ENCODE assay signal across 18 cellular contexts in the genomic region with DNA sequence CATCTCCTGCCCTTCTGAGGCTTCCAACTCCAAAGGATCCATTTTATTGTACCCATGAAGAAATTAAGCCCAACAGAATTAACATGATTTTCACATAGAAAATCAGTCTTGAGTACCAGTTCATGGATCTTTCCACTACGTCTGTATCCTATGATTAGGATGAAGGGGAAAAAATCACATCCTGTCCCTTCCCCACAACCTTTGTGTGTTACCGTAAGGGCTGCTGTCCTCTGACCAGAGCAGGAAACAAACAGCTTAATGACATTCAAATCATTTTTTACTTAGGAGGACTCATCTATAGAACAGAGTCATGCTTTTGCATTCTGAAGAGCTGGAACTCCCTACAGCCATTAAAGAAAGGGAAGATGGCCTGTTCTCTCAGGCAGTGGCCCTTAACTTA.
DNase-seq lines count a peak whose midpoint lies in the region; ATAC-seq and TF ChIP-seq lines count a peak whose summit lies in the region.
"Had no signal": no experiment of that assay in that cellular context is flagged by ENCODE, and none has a peak within 500 bp of the region (broad histone marks: within the 10 kb centered on the region; RNA-seq: fewer than 3 reads in every experiment).

No MANE protein-coding gene starts in this region.

- no peak overlapping the region for H3K4me3 Mint-ChIP-seq in mesothelial cell of epicardium
- H3K4me3 Mint-ChIP-seq: CD14-positive monocyte; CD4-positive, alpha-beta memory T cell; IgD-negative memory B cell had no signal

- peaks cover 37% of the 10 kb centered on the region for H3K4me1 Mint-ChIP-seq in mesothelial cell of epicardium
- H3K4me1 Mint-ChIP-seq: CD14-positive monocyte; CD4-positive, alpha-beta memory T cell; IgD-negative memory B cell had no signal

- TF ChIP-seq CTCF in mesothelial cell of epicardium (IDR thresholded peaks at IDR 0.05; ENCODE audit: unreplicated experiment), result no peak

- ATAC-seq in HG02970 (IDR thresholded peaks at IDR 0.05; ENCODE audit: low FRiP score, unreplicated experiment) (no peak), HG02870 (IDR thresholded peaks at IDR 0.05; ENCODE audit: unreplicated experiment) (no peak)
- ATAC-seq: GM12878, HepG2 had no signal

- peak overlapping the region; percentile 68 for H3K27ac Mint-ChIP-seq in mesothelial cell of epicardium
- H3K27ac Mint-ChIP-seq: CD4-positive, alpha-beta memory T cell; IgD-negative memory B cell had no signal

- no peaks in the 10 kb centered on the region for H3K27me3 Mint-ChIP-seq in mesothelial cell of epicardium (ENCODE audit: low read depth)

- H3K9me3 ChIP-seq in neuronal stem cell (replicated peaks in 1 of 2; ENCODE audit: control insufficient read depth in 2 of 2, insufficient read depth in 1 of 2, low read depth in 1 of 2, low read length in 2 of 2), result no peaks in the 10 kb centered on the region
- H3K9me3 ChIP-seq: BLaER1, HAP-1 had no signal

- H3K36me3 Mint-ChIP-seq in mesothelial cell of epicardium, result no peaks in the 10 kb centered on the region
- H3K36me3 Mint-ChIP-seq: CD14-positive monocyte; CD4-positive, alpha-beta memory T cell had no signal

- H2AK5ac ChIP-seq in neuronal stem cell (ENCODE audit: low read depth, low read length), result no peak overlapping the region

- no peak overlapping the region for H4K8ac ChIP-seq in neuronal stem cell (ENCODE audit: low read depth, low read length)

- no peaks in the 10 kb centered on the region for H3K36me3 ChIP-seq in neuronal stem cell (replicated peaks in 1 of 2; ENCODE audit: control insufficient read depth in 2 of 2, insufficient read depth in 2 of 2, low read length in 2 of 2)
- H3K36me3 ChIP-seq: BLaER1, HAP-1 had no signal

- peaks cover 0 to 4% (median 0%) of the 10 kb centered on the region in 3 experiments for H3K27me3 ChIP-seq in neuronal stem cell (ENCODE audit: control insufficient read depth in 3 of 3, insufficient read depth in 3 of 3, low read depth in 1 of 3, low read length in 3 of 3)
- H3K27me3 ChIP-seq: BLaER1 had no signal

- H3K14ac ChIP-seq in neuronal stem cell (ENCODE audit: low read length), result no peak overlapping the region

- no peak overlapping the region for H2BK120ac ChIP-seq in neuronal stem cell (ENCODE audit: low read depth, low read length)

- H3K79me1 ChIP-seq in neuronal stem cell (ENCODE audit: low read depth, low read length), result no peaks in the 10 kb centered on the region

- no peak overlapping the region for H4K91ac ChIP-seq in neuronal stem cell (ENCODE audit: low read depth, low read length, poor library complexity)

- H2BK5ac ChIP-seq in neuronal stem cell (ENCODE audit: low read length), result no peak overlapping the region

- WGBS in neuronal stem cell (ENCODE audit: extremely low coverage in 2 of 2, insufficient read length in 2 of 2, insufficient replicate concordance in 1 of 2), 2 donors, result no CpG with 5 or more reads among the region's 2 CpGs

- H3K23ac ChIP-seq in neuronal stem cell (ENCODE audit: low read depth, low read length, poor library complexity), result no peak overlapping the region

- H3K27ac ChIP-seq in neuronal stem cell (replicated peaks; ENCODE audit: low read length), result no peak overlapping the region
- H3K27ac ChIP-seq: BLaER1 had no signal

- no peaks in the 10 kb centered on the region for H3K4me1 ChIP-seq in neuronal stem cell (ENCODE audit: control insufficient read depth in 2 of 2, insufficient read depth in 1 of 2, low read depth in 1 of 2, low read length in 2 of 2)
- H3K4me1 ChIP-seq: HAP-1 had no signal

- H3K4me2 ChIP-seq in neuronal stem cell (ENCODE audit: insufficient read depth, low read length, poor library complexity, severe bottlenecking), result no peak overlapping the region
- H3K4me2 ChIP-seq: BLaER1 had no signal

- DNase-seq in NCI-H2107 treated with DMSO at 0.1 percent for 48 hours (lab: John Stamatoyannopoulos, UW; ENCODE audit: unreplicated experiment) (peak; percentile 53), NCI-H2107 (lab: John Stamatoyannopoulos, UW) (no peak), mesothelial cell of epicardium (ENCODE audit: low spot score in 2 of 2, unreplicated experiment in 2 of 2) (no peak), neuronal stem cell (ENCODE audit: low spot score) (no peak), NCI-H748 (lab: John Stamatoyannopoulos, UW; ENCODE audit: unreplicated experiment) (no peak)
- DNase-seq: 8988T; CD4-positive, alpha-beta memory T cell; DMS153; DND-41; EL had no signal

- H3K18ac ChIP-seq in neuronal stem cell (ENCODE audit: low read length), result no peak overlapping the region

- H2BK12ac ChIP-seq in neuronal stem cell (ENCODE audit: low read length), result no peak overlapping the region

- H2AFZ ChIP-seq in neuronal stem cell (ENCODE audit: low read length), result peak overlapping the region; percentile 31

- no peak overlapping the region for H3K9ac ChIP-seq in neuronal stem cell (ENCODE audit: low read depth, low read length, poor library complexity)
- H3K9ac ChIP-seq: BLaER1 had no signal

- no peak overlapping the region for H3K4me3 ChIP-seq in neuronal stem cell (ENCODE audit: low read length in 2 of 2)
- H3K4me3 ChIP-seq: BLaER1, GM12878, HAP-1 had no signal

- H3K9me3 Mint-ChIP-seq in mesothelial cell of epicardium, result no peaks in the 10 kb centered on the region
- H3K9me3 Mint-ChIP-seq: IgD-negative memory B cell had no signal

- H3K4ac ChIP-seq in neuronal stem cell (ENCODE audit: low read length), result no peak overlapping the region

- no peak overlapping the region for H2BK15ac ChIP-seq in neuronal stem cell (ENCODE audit: low read length)
